Comparison of ENCODE assay signal across 35 cellular contexts in the genomic region with DNA sequence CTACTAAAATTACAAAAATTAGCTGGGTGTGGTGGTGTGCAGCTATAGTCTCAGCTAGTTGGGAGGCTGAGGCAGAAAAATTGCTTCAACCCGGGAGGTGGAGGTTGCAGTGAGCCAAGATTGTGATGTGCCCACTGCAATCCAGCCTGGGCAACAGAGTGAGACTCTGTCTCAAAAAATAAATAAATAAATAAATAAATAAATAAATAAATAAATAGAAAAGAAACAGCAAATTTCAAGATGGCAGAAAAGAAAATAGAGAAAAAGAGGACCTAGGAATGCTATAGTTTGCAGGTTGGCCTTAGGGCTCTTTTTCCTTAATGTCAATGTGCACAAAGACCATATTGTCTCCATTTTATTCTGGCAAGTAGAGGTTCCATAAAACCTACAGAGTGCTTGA. TPM values are rescaled to one million over a fixed set of nuclear protein-coding genes. Genes with fewer than 3 reads are reported as not detected.
"Had no signal": no experiment of that assay in that cellular context is flagged by ENCODE, and none has a peak within 500 bp of the region (broad histone marks: within the 10 kb centered on the region; RNA-seq: fewer than 3 reads in every experiment).

No MANE protein-coding gene starts in this region.

- H3K4me3 Mint-ChIP-seq: activated B cell treated with CpG ODN at 0.5 μM for 24 hours; activated CD4-positive, alpha-beta memory T cell treated with anti-CD3 and anti-CD28 coated beads for 36 hours; activated CD4-positive, alpha-beta T cell treated with anti-CD3 and anti-CD28 coated beads, Interleukin-2, amount 10 ng/mL, durations not matched to agents 24 days and 14 days; activated CD8-positive, alpha-beta T cell treated with anti-CD3 and anti-CD28 coated beads for 36 hours; activated naive CD4-positive, alpha-beta T cell treated with anti-CD3 and anti-CD28 coated beads, Interleukin-2, amount 10 ng/mL, durations not matched to agents 7 days and 5 days; activated naive CD4-positive, alpha-beta T cell treated with anti-CD3 and anti-CD28 coated beads, Interleukin-2, amount 50 U/mL, for 24 hours; activated naive CD8-positive, alpha-beta T cell; activated T-cell treated with anti-CD3 and anti-CD28 coated beads, Interleukin-2, amount 50 U/mL, for 24 hours; brain; central memory CD8-positive, alpha-beta T cell; T-helper 1 cell treated with Interleukin-12 subunit alpha and Interleukin-12 subunit beta and Interleukin-4 antibody, amounts not matched to agents 30 μg/mL and 1 μg/mL, for 36 hours; T-helper 2 cell treated with Interferon-gamma antibody and Interleukin-4, amounts not matched to agents 5 μg/mL and 100 μg/mL, for 36 hours had no signal

- H3K4me1 ChIP-seq: ascending aorta had no signal

- H3K4me1 Mint-ChIP-seq: activated B cell treated with CpG ODN at 0.5 μM for 24 hours, brain had no signal

- ATAC-seq: activated CD8-positive, alpha-beta T cell treated with anti-CD3 and anti-CD28 coated beads for 36 hours had no signal

- H3K27ac Mint-ChIP-seq: activated B cell treated with CpG ODN at 0.5 μM for 24 hours; activated CD4-positive, alpha-beta memory T cell treated with anti-CD3 and anti-CD28 coated beads for 36 hours; activated CD4-positive, alpha-beta T cell treated with anti-CD3 and anti-CD28 coated beads, Interleukin-2, amount 10 ng/mL, durations not matched to agents 24 days and 14 days; activated CD8-positive, alpha-beta T cell treated with anti-CD3 and anti-CD28 coated beads for 36 hours; activated naive CD4-positive, alpha-beta T cell treated with anti-CD3 and anti-CD28 coated beads, Interleukin-2, amount 10 ng/mL, durations not matched to agents 7 days and 5 days; activated naive CD4-positive, alpha-beta T cell treated with anti-CD3 and anti-CD28 coated beads, Interleukin-2, amount 50 U/mL, for 24 hours; activated naive CD8-positive, alpha-beta T cell; activated T-cell treated with anti-CD3 and anti-CD28 coated beads, Interleukin-2, amount 50 U/mL, for 24 hours; activated T-helper 2 cell treated with anti-CD3 and anti-CD28 coated beads, Interferon-gamma antibody, Interleukin-2, Interleukin-4, amounts not matched to agents 10 μg/mL and 5 μg/mL and 100 μg/mL, durations not matched to agents 14 hours and 24 hours and 36 hours; brain; T-helper 1 cell treated with Interleukin-12 subunit alpha and Interleukin-12 subunit beta and Interleukin-4 antibody, amounts not matched to agents 30 μg/mL and 1 μg/mL, for 36 hours; T-helper 2 cell treated with Interferon-gamma antibody and Interleukin-4, amounts not matched to agents 5 μg/mL and 100 μg/mL, for 36 hours had no signal

- H3K27ac ChIP-seq: ascending aorta, cardiac muscle cell, VCaP had no signal

- H3K9me3 ChIP-seq: ascending aorta had no signal

- H3K36me3 Mint-ChIP-seq: activated CD4-positive, alpha-beta memory T cell treated with anti-CD3 and anti-CD28 coated beads for 36 hours; activated naive CD4-positive, alpha-beta T cell treated with anti-CD3 and anti-CD28 coated beads, Interleukin-2, amount 10 ng/mL, durations not matched to agents 7 days and 5 days; activated naive CD4-positive, alpha-beta T cell treated with anti-CD3 and anti-CD28 coated beads, Interleukin-2, amount 50 U/mL, for 24 hours; activated naive CD8-positive, alpha-beta T cell; brain had no signal

- H3K4me3 ChIP-seq: ascending aorta, cardiac muscle cell had no signal

- H3K9me3 Mint-ChIP-seq: activated CD8-positive, alpha-beta T cell treated with anti-CD3 and anti-CD28 coated beads for 36 hours; activated naive CD4-positive, alpha-beta T cell treated with anti-CD3 and anti-CD28 coated beads, Interleukin-2, amount 50 U/mL, for 24 hours had no signal

- H3K27me3 ChIP-seq: ascending aorta, cardiac muscle cell had no signal

- DNase-seq: activated B cell treated with CpG ODN at 0.5 μM for 24 hours; activated CD4-positive, alpha-beta memory T cell treated with anti-CD3 and anti-CD28 coated beads for 36 hours; activated CD4-positive, alpha-beta T cell treated with anti-CD3 and anti-CD28 coated beads for 4 hours; activated CD4-positive, alpha-beta T cell treated with anti-CD3 and anti-CD28 coated beads, Interleukin-2, amount 50 U/mL, for 1 hour; activated CD4-positive, alpha-beta T cell treated with anti-CD3 and anti-CD28 coated beads, Interleukin-2, amount 50 U/mL, for 4 hours; activated CD4-positive, CD25-positive, alpha-beta regulatory T cell treated with anti-CD3 and anti-CD28 coated beads, Interleukin-2, amount 50 U/mL, for 72 hours; activated CD8-positive, alpha-beta memory T cell treated with anti-CD3 and anti-CD28 coated beads, Interleukin-2, amount 50 U/mL, for 48 hours; activated effector memory CD4-positive, alpha-beta T cell treated with Interleukin-2 at 50 U/mL for 16 hours; activated gamma-delta T cell; activated naive CD4-positive, alpha-beta T cell treated with anti-CD3 and anti-CD28 coated beads, Interleukin-2, amount 10 ng/mL, durations not matched to agents 7 days and 5 days; activated naive CD4-positive, alpha-beta T cell treated with Interleukin-2 at 50 U/mL for 16 hours; activated T-cell treated with anti-CD3 and anti-CD28 coated beads, Interleukin-2, amount 50 U/mL, for 24 hours; activated T-cell treated with anti-CD3 and anti-CD28 coated beads, Interleukin-2, amount 50 U/mL, for 48 hours; amygdala; anterior cingulate cortex; caudate nucleus; cerebellar nuclear complex; T-helper 1 cell; T-helper 2 cell; T-helper 9 cell had no signal

- H3K36me3 ChIP-seq: ascending aorta, cardiac muscle cell had no signal

- H3K27me3 Mint-ChIP-seq: activated CD8-positive, alpha-beta T cell treated with anti-CD3 and anti-CD28 coated beads for 36 hours; activated naive CD4-positive, alpha-beta T cell treated with anti-CD3 and anti-CD28 coated beads, Interleukin-2, amount 50 U/mL, for 24 hours; activated naive CD8-positive, alpha-beta T cell; activated T-cell treated with anti-CD3 and anti-CD28 coated beads, Interleukin-2, amount 50 U/mL, for 24 hours had no signal

RNA-seq across cellular contexts. Expression of a gene that starts 28.2 kb away (rescaled TPM):
- total RNA-seq: activated B cell treated with CpG ODN at 0.5 μM for 24 hours; activated CD4-positive, alpha-beta memory T cell treated with anti-CD3 and anti-CD28 coated beads for 36 hours; activated CD4-positive, alpha-beta T cell treated with anti-CD3 and anti-CD28 coated beads, Interleukin-2, amount 10 ng/mL, durations not matched to agents 24 days and 14 days; activated CD8-positive, alpha-beta memory T cell treated with anti-CD3 and anti-CD28 coated beads for 36 hours; activated CD8-positive, alpha-beta T cell treated with anti-CD3 and anti-CD28 coated beads for 36 hours; activated T-helper 2 cell treated with anti-CD3 and anti-CD28 coated beads, Interferon-gamma antibody, Interleukin-2, Interleukin-4, amounts not matched to agents 10 μg/mL and 5 μg/mL and 100 μg/mL, durations not matched to agents 14 hours and 24 hours and 36 hours; ascending aorta; bronchial epithelial cell; cardiac muscle cell; chondrocyte had no signal

RNA-seq across cellular contexts. Expression of a gene that starts 44.0 kb away (rescaled TPM):
- total RNA-seq: ascending aorta had no signal
